ENCODE assay signal across 10 cellular contexts in the genomic region with DNA sequence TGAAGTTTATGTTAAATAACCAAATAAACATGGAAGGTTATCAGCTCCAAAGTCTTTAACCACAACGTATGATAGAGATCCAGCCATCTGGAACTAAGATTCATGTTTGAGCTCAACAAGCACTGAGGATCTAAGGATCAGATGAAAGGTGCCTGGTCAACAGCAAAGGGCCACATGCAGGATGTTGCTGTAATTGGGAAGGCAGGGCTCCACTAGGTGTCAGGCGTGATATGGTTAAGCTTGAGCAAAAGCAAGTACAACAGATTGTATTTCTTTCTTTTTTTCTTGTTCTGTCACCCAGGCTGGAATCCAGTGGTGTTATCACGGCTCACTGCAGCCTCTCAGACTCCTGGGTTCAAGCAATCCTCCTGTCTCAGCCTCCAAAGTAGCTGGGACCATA. TPM values are rescaled to one million over a fixed set of nuclear protein-coding genes. Genes with fewer than 3 reads are reported as not detected.
DNase-seq lines count a peak whose midpoint lies in the region; ATAC-seq, FAIRE-seq and TF ChIP-seq lines count a peak whose summit lies in the region.
"Had no signal": no experiment of that assay in that cellular context is flagged by ENCODE, and none has a peak within 500 bp of the region (broad histone marks: within the 10 kb centered on the region; RNA-seq: fewer than 3 reads in every experiment).

No MANE protein-coding gene starts in this region.

- no peak overlapping the region for H2AFZ ChIP-seq in OCI-LY7 (ENCODE audit: low read length)

- ATAC-seq in heart left ventricle: no peak
- ATAC-seq: left cardiac atrium had no signal

- TF ChIP-seq POLR2A in heart left ventricle (IDR thresholded peaks at IDR 0.05) (no peak), thyroid gland (IDR thresholded peaks at IDR 0.05) (no peak), transverse colon (IDR thresholded peaks at IDR 0.05) (no peak)

- peaks cover 4% of the 10 kb centered on the region for H3K36me3 ChIP-seq in left ventricle myocardium inferior
- H3K36me3 ChIP-seq in heart left ventricle: peaks cover 0 to 7% (median 0%) of the 10 kb centered on the region in 9 donors
- H3K36me3 ChIP-seq in OCI-LY7 (ENCODE audit: insufficient read depth, low read length): peaks cover 66% of the 10 kb centered on the region
- H3K36me3 ChIP-seq in thyroid gland: no peaks in the 10 kb centered on the region
- no peaks in the 10 kb centered on the region for H3K36me3 ChIP-seq in transverse colon

- H3K4me1 ChIP-seq in left ventricle myocardium inferior: no peaks in the 10 kb centered on the region
- no peaks in the 10 kb centered on the region for H3K4me1 ChIP-seq in heart left ventricle
- H3K4me1 ChIP-seq in OCI-LY7 (ENCODE audit: insufficient read depth, low read length, poor library complexity, severe bottlenecking): peaks cover under 1% of the 10 kb centered on the region
- H3K4me1 ChIP-seq in thyroid gland: peaks cover 0 to 7% of the 10 kb centered on the region in 2 donors
- H3K4me1 ChIP-seq in transverse colon: peaks cover 0 to 11% (median 3%) of the 10 kb centered on the region in 4 donors

- in situ Hi-C loops in transverse colon (cut with MboI; ENCODE audit: low pct_ligation_motif_present in 1 of 4, low pct_unique_long_range_greater_than_20kb in 1 of 4, low sequenced_read_pairs in 3 of 4): loop anchor here in 1 of 4 donors (10.0 kb wide), 1 partner anchor 166 kb away; no protein-coding TSS in a partner anchor

- no TSS peak for BruUV-seq in OCI-LY7 (replicated peaks; lab: Mats Ljungman, UMichigan)

- intact Hi-C loops in left ventricle myocardium inferior (cut with micrococcal nuclease): no loop called here
- intact Hi-C loops in heart left ventricle (cut with DNase I): loop anchor here in 1 of 10 donors (10.0 kb wide), 1 partner anchor 116 kb away; the partner anchor contains the start of gene KPNA3
- intact Hi-C loops in OCI-LY7 (cut with micrococcal nuclease; ENCODE audit: unreplicated experiment): loop anchor here (2.0 kb wide), 1 partner anchor 170 kb away; no protein-coding TSS in a partner anchor
- intact Hi-C loops in thyroid gland (cut with DNase I): no loop called here
- intact Hi-C loops in transverse colon (cut with DNase I; ENCODE audit: low total_unique reads): no loop called here

- WGBS in heart left ventricle, 4 donors: 77 to 91% (median 85%) methylated on average over 3 of the region's 3 CpGs
- WGBS in thyroid gland, 2 donors: 68 to 72% methylated on average over 3 of the region's 3 CpGs
- 63 to 77% methylated on average over 2 to 3 of the region's 3 CpGs for WGBS in transverse colon (ENCODE audit: low coverage in 1 of 2), 2 donors

- H3K4me3 ChIP-seq in left ventricle myocardium inferior (no peak overlapping the region), heart left ventricle (no peak overlapping the region), OCI-LY7 (ENCODE audit: low read depth, low read length, poor library complexity, severe bottlenecking) (no peak overlapping the region), fibroblast of the aortic adventitia (ENCODE audit: low read depth, low read length) (no peak overlapping the region), thyroid gland (replicated peaks in 1 of 3) (no peak overlapping the region), transverse colon (no peak overlapping the region)

- CTCF ChIA-PET in OCI-LY7 (lab: Charles Lee; ENCODE audit: unreplicated experiment): no interaction called here

- no peak for FAIRE-seq in urothelium cell line (lab: Jason Lieb, UNC)

- POLR2A ChIA-PET in OCI-LY7 (lab: Charles Lee): interaction anchor here (0.6 to 1.1 kb wide), 5 partner anchors 9 to 128 kb away, joined by 3 to 5 read pairs (median 3); no protein-coding TSS in a partner anchor

- TF ChIP-seq EP300 in transverse colon (IDR thresholded peaks at IDR 0.05; ENCODE audit: low read depth): no peak

- TF ChIP-seq CTCF in left ventricle myocardium inferior (IDR thresholded peaks at IDR 0.05; ENCODE audit: borderline replicate concordance) (peak; percentile 8), heart left ventricle (IDR thresholded peaks at IDR 0.05) (no peak), OCI-LY7 (conservative IDR thresholded peaks at IDR 0.05; ENCODE audit: low read length) (peak; percentile 65), fibroblast of the aortic adventitia (IDR thresholded peaks at IDR 0.05; ENCODE audit: insufficient read depth, low read length) (peak; percentile 23), thyroid gland (IDR thresholded peaks at IDR 0.05) (peak in 4 of 6 experiments; percentile 12 to 38 (median 24)), transverse colon (IDR thresholded peaks at IDR 0.05) (no peak)

- H3K27ac ChIP-seq in left ventricle myocardium inferior (replicated peaks) (no peak overlapping the region), heart left ventricle (no peak overlapping the region), OCI-LY7 (ENCODE audit: low read depth, low read length, poor library complexity, severe bottlenecking) (no peak overlapping the region), thyroid gland (no peak overlapping the region), transverse colon (no peak overlapping the region)

- no peak overlapping the region for H3K4me2 ChIP-seq in OCI-LY7 (ENCODE audit: low read length)

- DNase-seq in left ventricle myocardium inferior: no peak
- no peak for DNase-seq in heart left ventricle
- DNase-seq in OCI-LY7 (ENCODE audit: low spot score): peak; percentile 34
- DNase-seq in fibroblast of the aortic adventitia (ENCODE audit: low read depth): peak; percentile 31
- DNase-seq in thyroid gland: peak; percentile 42 to 45
- DNase-seq in effector CD8-positive, alpha-beta T cell (lab: John Stamatoyannopoulos, UW): no peak
- no peak for DNase-seq in urothelium cell line (ENCODE audit: low spot score)
- no peak for DNase-seq in transverse colon
- DNase-seq: left cardiac atrium, retina had no signal

- no peaks in the 10 kb centered on the region for H3K9me3 ChIP-seq in left ventricle myocardium inferior (replicated peaks)
- H3K9me3 ChIP-seq in heart left ventricle: no peaks in the 10 kb centered on the region
- no peaks in the 10 kb centered on the region for H3K9me3 ChIP-seq in OCI-LY7 (ENCODE audit: low read length)
- no peaks in the 10 kb centered on the region for H3K9me3 ChIP-seq in thyroid gland
- no peaks in the 10 kb centered on the region for H3K9me3 ChIP-seq in transverse colon

- no peaks in the 10 kb centered on the region for H3K79me2 ChIP-seq in OCI-LY7 (ENCODE audit: insufficient read depth, low read depth, low read length)

- H4K20me1 ChIP-seq in OCI-LY7 (ENCODE audit: insufficient read depth, low read length): no peaks in the 10 kb centered on the region

- no peaks in the 10 kb centered on the region for H3K9me2 ChIP-seq in OCI-LY7 (ENCODE audit: insufficient read depth, low read length)

- no peaks in the 10 kb centered on the region for H3K27me3 ChIP-seq in left ventricle myocardium inferior (ENCODE audit: low read depth)
- no peaks in the 10 kb centered on the region for H3K27me3 ChIP-seq in heart left ventricle
- H3K27me3 ChIP-seq in thyroid gland: no peaks in the 10 kb centered on the region
- no peaks in the 10 kb centered on the region for H3K27me3 ChIP-seq in transverse colon

RNA-seq across cellular contexts. Expression of gene EBPL, which starts 12.0 kb away (rescaled TPM):
- total RNA-seq in left ventricle myocardium inferior (6.0 TPM), heart left ventricle (10 to 100 TPM in 1 of 9 donors, 1 to 10 TPM in 8; 3.2 to 13.8 (median 5.8) TPM), OCI-LY7 (2022) (38.8 and 42.4 TPM in 2 replicates), fibroblast of the aortic adventitia (ENCODE audit: low replicate concordance) (37.1 and 47.0 TPM in 2 replicates), thyroid gland (100 to 1,000 TPM in 1 of 4 donors, 10 to 100 TPM in 3; 41.0 to 102 (median 66.9) TPM), transverse colon (10 to 100 TPM in 2 of 4 donors, 1 to 10 TPM in 2; 6.0 to 56.2 (median 16.4) TPM)
- 1 to 10 TPM; 5.3 to 8.5 TPM for polyA plus RNA-seq in heart left ventricle
- total RNA-seq in OCI-LY7 (2014; rRNA removed; shearing (Covaris generic)): 29.9 and 47.3 TPM in 2 replicates

RNA-seq across cellular contexts. Expression of gene ARL11, which starts 50.9 kb away (rescaled TPM):
- total RNA-seq in left ventricle myocardium inferior (0.52 TPM), heart left ventricle (1 to 10 TPM in 1 of 9 donors, under 1 TPM in 8; 0.13 to 3.0 (median 0.30) TPM), OCI-LY7 (2022) (20.5 and 22.6 TPM in 2 replicates), fibroblast of the aortic adventitia (ENCODE audit: low replicate concordance) (not detected in 2 replicates), thyroid gland (1 to 10 TPM in 1 of 4 donors, under 1 TPM in 3; 0.33 to 1.2 (median 0.43) TPM), transverse colon (under 1 TPM in 2 of 4 donors, not detected in 2; 0.68 to 0.79 TPM)
- under 1 TPM; 0.32 to 0.34 TPM for polyA plus RNA-seq in heart left ventricle
- 5.9 and 8.3 TPM in 2 replicates for total RNA-seq in OCI-LY7 (2014; rRNA removed; shearing (Covaris generic))

Comparison
In these comparisons a context has a peak if more than half of its experiments do, and no peak if none do; other contexts are left out.
1. CTCF ChIP-seq: peak in left ventricle myocardium inferior (single experiment), OCI-LY7 (single experiment), fibroblast of the aortic adventitia (single experiment) and thyroid gland (4 of 6); none in heart left ventricle (0 of 12) and transverse colon (0 of 5).
2. DNase-seq: peak in OCI-LY7 (single experiment), fibroblast of the aortic adventitia (single experiment) and thyroid gland (2 of 2); none in left ventricle myocardium inferior (single experiment), heart left ventricle (0 of 5), effector CD8-positive, alpha-beta T cell (single experiment), urothelium cell line (single experiment) and transverse colon (single experiment).